ENCODE assay signal across 33 cellular contexts in the genomic region with DNA sequence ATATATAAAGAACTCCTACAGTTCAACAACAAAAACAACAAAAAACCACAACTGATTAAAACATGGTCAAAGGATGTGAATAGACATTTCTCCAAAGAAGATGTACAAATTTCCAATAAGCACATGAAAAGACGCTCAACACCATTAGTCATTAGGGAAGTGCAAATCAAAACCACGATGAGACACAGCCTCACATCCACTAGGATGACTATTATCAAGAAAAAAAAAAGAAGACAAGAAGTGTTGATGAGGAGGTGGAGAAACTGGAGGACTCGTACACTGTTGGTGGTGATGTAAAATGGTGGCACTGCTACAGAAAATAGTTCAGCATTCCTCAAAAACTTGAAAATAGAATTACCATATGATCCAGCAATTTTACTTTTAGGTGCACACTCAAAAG.
"Had no signal": no experiment of that assay in that cellular context is flagged by ENCODE, and none has a peak within 500 bp of the region (broad histone marks: within the 10 kb centered on the region; RNA-seq: fewer than 3 reads in every experiment).

No MANE protein-coding gene starts in this region.

- DNase-seq: Kasumi-1, KBM-7, KG1, MG63, MM.1S, MV-4-11, NCI-H1048, NCI-H1092, NCI-H1092 treated with DMSO at 0.1 percent for 48 hours, NCI-H1105, NCI-H1105 treated with DMSO at 0.1 percent for 48 hours, NCI-H1417, NCI-H1417 treated with DMSO at 0.1 percent for 48 hours, NCI-H1436, NCI-H1436 treated with DMSO at 0.1 percent for 48 hours, NCI-H146, NCI-H1694, NCI-H1694 treated with DMSO at 0.1 percent for 48 hours, NCI-H187, NCI-H187 treated with DMSO at 0.1 percent for 48 hours, NCI-H1930, NCI-H2029, NCI-H2029 treated with DMSO at 0.1 percent for 48 hours, NCI-H2081, NCI-H2081 treated with DMSO at 0.1 percent for 48 hours, NCI-H2107, NCI-H2171, NCI-H2171 treated with DMSO at 0.1 percent for 48 hours, NCI-H2227 treated with DMSO at 0.1 percent for 48 hours, NCI-H226, NCI-H345, NCI-H446, NCI-H446 treated with DMSO at 0.1 percent for 48 hours had no signal
